In the genomic region with DNA sequence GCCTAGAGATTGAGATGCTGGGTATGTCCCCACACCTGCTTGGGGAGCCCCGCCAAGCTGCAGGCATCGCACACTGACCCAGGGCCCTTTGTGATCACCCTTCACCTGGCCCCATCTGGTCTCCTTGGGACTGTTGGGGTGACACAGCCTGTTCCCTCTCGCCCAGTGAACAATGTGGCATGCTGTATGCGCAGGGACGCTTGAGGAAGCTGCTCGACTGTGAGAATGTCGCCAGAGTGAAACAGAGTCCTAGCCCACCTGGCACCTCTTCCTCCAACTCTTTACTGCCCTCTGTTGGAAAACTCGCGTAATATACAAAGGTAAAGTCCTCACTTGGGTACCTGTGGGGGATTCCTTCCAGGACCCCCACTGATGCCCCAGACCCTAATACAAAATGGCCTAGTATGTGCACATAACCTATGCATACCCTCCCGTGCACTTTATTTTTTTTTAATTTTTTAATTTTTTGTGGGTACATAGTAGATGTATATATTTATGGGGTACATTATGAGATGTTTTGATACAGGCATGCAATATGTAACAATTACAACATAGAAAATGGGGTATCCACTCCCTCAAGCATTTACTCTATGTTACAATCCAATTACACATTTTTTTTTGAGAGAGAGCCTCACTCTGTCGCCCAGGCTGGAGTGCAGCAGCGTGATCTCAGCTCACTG, we compare ENCODE assay signal across 1 cellular context.
TF ChIP-seq lines count a peak whose summit lies in the region.

No MANE protein-coding gene starts in this region.

TF ChIP-seq in HepG2, 621 proteins besides CTCF, POLR2A, EP300 and RAD21:
- TF ChIP-seq, protein P1, sequence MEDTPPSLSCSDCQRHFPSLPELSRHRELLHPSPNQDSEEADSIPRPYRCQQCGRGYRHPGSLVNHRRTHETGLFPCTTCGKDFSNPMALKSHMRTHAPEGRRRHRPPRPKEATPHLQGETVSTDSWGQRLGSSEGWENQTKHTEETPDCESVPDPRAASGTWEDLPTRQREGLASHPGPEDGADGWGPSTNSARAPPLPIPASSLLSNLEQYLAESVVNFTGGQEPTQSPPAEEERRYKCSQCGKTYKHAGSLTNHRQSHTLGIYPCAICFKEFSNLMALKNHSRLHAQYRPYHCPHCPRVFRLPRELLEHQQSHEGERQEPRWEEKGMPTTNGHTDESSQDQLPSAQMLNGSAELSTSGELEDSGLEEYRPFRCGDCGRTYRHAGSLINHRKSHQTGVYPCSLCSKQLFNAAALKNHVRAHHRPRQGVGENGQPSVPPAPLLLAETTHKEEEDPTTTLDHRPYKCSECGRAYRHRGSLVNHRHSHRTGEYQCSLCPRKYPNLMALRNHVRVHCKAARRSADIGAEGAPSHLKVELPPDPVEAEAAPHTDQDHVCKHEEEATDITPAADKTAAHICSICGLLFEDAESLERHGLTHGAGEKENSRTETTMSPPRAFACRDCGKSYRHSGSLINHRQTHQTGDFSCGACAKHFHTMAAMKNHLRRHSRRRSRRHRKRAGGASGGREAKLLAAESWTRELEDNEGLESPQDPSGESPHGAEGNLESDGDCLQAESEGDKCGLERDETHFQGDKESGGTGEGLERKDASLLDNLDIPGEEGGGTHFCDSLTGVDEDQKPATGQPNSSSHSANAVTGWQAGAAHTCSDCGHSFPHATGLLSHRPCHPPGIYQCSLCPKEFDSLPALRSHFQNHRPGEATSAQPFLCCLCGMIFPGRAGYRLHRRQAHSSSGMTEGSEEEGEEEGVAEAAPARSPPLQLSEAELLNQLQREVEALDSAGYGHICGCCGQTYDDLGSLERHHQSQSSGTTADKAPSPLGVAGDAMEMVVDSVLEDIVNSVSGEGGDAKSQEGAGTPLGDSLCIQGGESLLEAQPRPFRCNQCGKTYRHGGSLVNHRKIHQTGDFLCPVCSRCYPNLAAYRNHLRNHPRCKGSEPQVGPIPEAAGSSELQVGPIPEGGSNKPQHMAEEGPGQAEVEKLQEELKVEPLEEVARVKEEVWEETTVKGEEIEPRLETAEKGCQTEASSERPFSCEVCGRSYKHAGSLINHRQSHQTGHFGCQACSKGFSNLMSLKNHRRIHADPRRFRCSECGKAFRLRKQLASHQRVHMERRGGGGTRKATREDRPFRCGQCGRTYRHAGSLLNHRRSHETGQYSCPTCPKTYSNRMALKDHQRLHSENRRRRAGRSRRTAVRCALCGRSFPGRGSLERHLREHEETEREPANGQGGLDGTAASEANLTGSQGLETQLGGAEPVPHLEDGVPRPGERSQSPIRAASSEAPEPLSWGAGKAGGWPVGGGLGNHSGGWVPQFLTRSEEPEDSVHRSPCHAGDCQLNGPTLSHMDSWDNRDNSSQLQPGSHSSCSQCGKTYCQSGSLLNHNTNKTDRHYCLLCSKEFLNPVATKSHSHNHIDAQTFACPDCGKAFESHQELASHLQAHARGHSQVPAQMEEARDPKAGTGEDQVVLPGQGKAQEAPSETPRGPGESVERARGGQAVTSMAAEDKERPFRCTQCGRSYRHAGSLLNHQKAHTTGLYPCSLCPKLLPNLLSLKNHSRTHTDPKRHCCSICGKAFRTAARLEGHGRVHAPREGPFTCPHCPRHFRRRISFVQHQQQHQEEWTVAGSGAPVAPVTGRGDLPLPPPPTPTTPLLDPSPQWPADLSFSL (CRISPR knock-in tag; IDR thresholded peaks at IDR 0.05) = 0 out of 2 replicates have a peak, but pooled peaks have one; percentile 32
- TF ChIP-seq, protein P2, sequence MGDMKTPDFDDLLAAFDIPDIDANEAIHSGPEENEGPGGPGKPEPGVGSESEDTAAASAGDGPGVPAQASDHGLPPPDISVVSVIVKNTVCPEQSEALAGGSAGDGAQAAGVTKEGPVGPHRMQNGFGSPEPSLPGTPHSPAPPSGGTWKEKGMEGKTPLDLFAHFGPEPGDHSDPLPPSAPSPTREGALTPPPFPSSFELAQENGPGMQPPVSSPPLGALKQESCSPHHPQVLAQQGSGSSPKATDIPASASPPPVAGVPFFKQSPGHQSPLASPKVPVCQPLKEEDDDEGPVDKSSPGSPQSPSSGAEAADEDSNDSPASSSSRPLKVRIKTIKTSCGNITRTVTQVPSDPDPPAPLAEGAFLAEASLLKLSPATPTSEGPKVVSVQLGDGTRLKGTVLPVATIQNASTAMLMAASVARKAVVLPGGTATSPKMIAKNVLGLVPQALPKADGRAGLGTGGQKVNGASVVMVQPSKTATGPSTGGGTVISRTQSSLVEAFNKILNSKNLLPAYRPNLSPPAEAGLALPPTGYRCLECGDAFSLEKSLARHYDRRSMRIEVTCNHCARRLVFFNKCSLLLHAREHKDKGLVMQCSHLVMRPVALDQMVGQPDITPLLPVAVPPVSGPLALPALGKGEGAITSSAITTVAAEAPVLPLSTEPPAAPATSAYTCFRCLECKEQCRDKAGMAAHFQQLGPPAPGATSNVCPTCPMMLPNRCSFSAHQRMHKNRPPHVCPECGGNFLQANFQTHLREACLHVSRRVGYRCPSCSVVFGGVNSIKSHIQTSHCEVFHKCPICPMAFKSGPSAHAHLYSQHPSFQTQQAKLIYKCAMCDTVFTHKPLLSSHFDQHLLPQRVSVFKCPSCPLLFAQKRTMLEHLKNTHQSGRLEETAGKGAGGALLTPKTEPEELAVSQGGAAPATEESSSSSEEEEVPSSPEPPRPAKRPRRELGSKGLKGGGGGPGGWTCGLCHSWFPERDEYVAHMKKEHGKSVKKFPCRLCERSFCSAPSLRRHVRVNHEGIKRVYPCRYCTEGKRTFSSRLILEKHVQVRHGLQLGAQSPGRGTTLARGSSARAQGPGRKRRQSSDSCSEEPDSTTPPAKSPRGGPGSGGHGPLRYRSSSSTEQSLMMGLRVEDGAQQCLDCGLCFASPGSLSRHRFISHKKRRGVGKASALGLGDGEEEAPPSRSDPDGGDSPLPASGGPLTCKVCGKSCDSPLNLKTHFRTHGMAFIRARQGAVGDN (CRISPR knock-in tag; IDR thresholded peaks at IDR 0.05) = peak; percentile 37; the same call in 1 of the 2 replicates
- no peak for TF ChIP-seq GTF3A (CRISPR knock-in tag; conservative IDR thresholded peaks at IDR 0.05)
- TF ChIP-seq STAG1 (CRISPR knock-in tag; IDR thresholded peaks at IDR 0.05) = peak; percentile 69
- peak; percentile 49; the same call in 1 of the 2 replicates for TF ChIP-seq ZBTB7B (CRISPR knock-in tag; IDR thresholded peaks at IDR 0.05)
- peak; percentile 80 for TF ChIP-seq TEAD3 (CRISPR knock-in tag; optimal IDR thresholded peaks at IDR 0.05; ENCODE audit: borderline replicate concordance)
- no peak for TF ChIP-seq E2F5 (CRISPR knock-in tag; conservative IDR thresholded peaks at IDR 0.05)
- 0 out of 2 replicates have a peak, but pooled peaks have one; percentile 19 for TF ChIP-seq GATAD2A (CRISPR knock-in tag; IDR thresholded peaks at IDR 0.05)
- no peak for TF ChIP-seq MAFF (IDR thresholded peaks at IDR 0.05; ENCODE audit: low read depth, low read length)
- 0 out of 2 replicates have a peak, but pooled peaks have one; percentile 35 for TF ChIP-seq TEAD2 (CRISPR knock-in tag; IDR thresholded peaks at IDR 0.05)
- no peak for TF ChIP-seq TP53 (CRISPR knock-in tag; conservative IDR thresholded peaks at IDR 0.05)
TF ChIP-seq in HepG2: peak in this region for 7.
